ENCODE assay signal across 8 cellular contexts in genomic region chr22:20979243-20979809, GRCh38. TPM values are rescaled to one million over a fixed set of nuclear protein-coding genes. Genes with fewer than 3 reads are reported as not detected.
DNase-seq lines count a peak whose midpoint lies in the region; ATAC-seq and TF ChIP-seq lines count a peak whose summit lies in the region.

No MANE protein-coding gene starts in this region.

- ATAC-seq in activated CD8-positive, alpha-beta memory T cell treated with anti-CD3 and anti-CD28 coated beads, Interleukin-2, amount 10 ng/mL, durations not matched to agents 7 days and 5 days = peak; percentile 52
- ATAC-seq in stimulated activated effector memory CD8-positive, alpha-beta T cell treated with anti-CD3 and anti-CD28 coated beads, Interleukin-12 subunit alpha, Interleukin-12 subunit beta, amount 100 ng/mL, for 72 hours = peak; percentile 70
- ATAC-seq in GM21825 (IDR thresholded peaks at IDR 0.05; ENCODE audit: unreplicated experiment) (no peak), GM21528 (IDR thresholded peaks at IDR 0.05; ENCODE audit: low FRiP score, unreplicated experiment) (no peak)

- H3K9me3 ChIP-seq in mucosa of rectum (ENCODE audit: control insufficient read depth in 2 of 2, low read length in 2 of 2) = no peaks in the 10 kb centered on the region

- TF ChIP-seq CTCF in GM13976 (IDR thresholded peaks at IDR 0.05; ENCODE audit: borderline replicate concordance, control extremely low read depth, extremely low read depth, insufficient read depth, missing control alignments) = no peak
- TF ChIP-seq CTCF in endothelial cell (IDR thresholded peaks at IDR 0.05; ENCODE audit: unreplicated experiment) = no peak

- no peaks in the 10 kb centered on the region for H3K36me3 Mint-ChIP-seq in activated CD8-positive, alpha-beta memory T cell treated with anti-CD3 and anti-CD28 coated beads, Interleukin-2, amount 10 ng/mL, durations not matched to agents 7 days and 5 days
- no peaks in the 10 kb centered on the region for H3K36me3 Mint-ChIP-seq in endothelial cell (ENCODE audit: low read depth, unreplicated experiment)
- H3K36me3 Mint-ChIP-seq in stimulated activated effector memory CD8-positive, alpha-beta T cell treated with anti-CD3 and anti-CD28 coated beads, Interleukin-12 subunit alpha, Interleukin-12 subunit beta, amount 100 ng/mL, for 72 hours = peaks cover 22% of the 10 kb centered on the region

- CTCF ChIA-PET in activated CD8-positive, alpha-beta memory T cell treated with anti-CD3 and anti-CD28 coated beads, Interleukin-2, amount 10 ng/mL, durations not matched to agents 7 days and 5 days (lab: Charles Lee) = interaction anchor here (1.2 kb wide), 1 partner anchor 123 kb away, joined by 3 read pairs; no protein-coding TSS in a partner anchor

- peak overlapping the region; percentile 41 for H3K27ac Mint-ChIP-seq in activated CD8-positive, alpha-beta memory T cell treated with anti-CD3 and anti-CD28 coated beads, Interleukin-2, amount 10 ng/mL, durations not matched to agents 7 days and 5 days
- no peak overlapping the region for H3K27ac Mint-ChIP-seq in endothelial cell (ENCODE audit: unreplicated experiment)
- H3K27ac Mint-ChIP-seq in stimulated activated effector memory CD8-positive, alpha-beta T cell treated with anti-CD3 and anti-CD28 coated beads, Interleukin-12 subunit alpha, Interleukin-12 subunit beta, amount 100 ng/mL, for 72 hours = peak overlapping the region; percentile 36

- no peaks in the 10 kb centered on the region for H3K27me3 Mint-ChIP-seq in activated CD8-positive, alpha-beta memory T cell treated with anti-CD3 and anti-CD28 coated beads, Interleukin-2, amount 10 ng/mL, durations not matched to agents 7 days and 5 days
- peaks cover 21% of the 10 kb centered on the region for H3K27me3 Mint-ChIP-seq in endothelial cell (ENCODE audit: unreplicated experiment)

- peaks cover 25 to 34% of the 10 kb centered on the region in 2 donors for H3K4me1 ChIP-seq in mucosa of rectum (ENCODE audit: control insufficient read depth in 2 of 2, insufficient read depth in 2 of 2, low read length in 2 of 2)

- peak overlapping the region; percentile 30 to 43 for H3K9ac ChIP-seq in mucosa of rectum (ENCODE audit: low read depth in 1 of 2, low read length in 2 of 2)

- H3K9me3 Mint-ChIP-seq in activated CD8-positive, alpha-beta memory T cell treated with anti-CD3 and anti-CD28 coated beads, Interleukin-2, amount 10 ng/mL, durations not matched to agents 7 days and 5 days (ENCODE audit: low read depth) = peaks cover 4% of the 10 kb centered on the region
- H3K9me3 Mint-ChIP-seq in endothelial cell (ENCODE audit: unreplicated experiment) = no peaks in the 10 kb centered on the region
- H3K9me3 Mint-ChIP-seq in stimulated activated effector memory CD8-positive, alpha-beta T cell treated with anti-CD3 and anti-CD28 coated beads, Interleukin-12 subunit alpha, Interleukin-12 subunit beta, amount 100 ng/mL, for 72 hours = peaks cover 2% of the 10 kb centered on the region

- peak overlapping the region in 1 of 2 donors; percentile 52 for H3K27ac ChIP-seq in mucosa of rectum (ENCODE audit: low read depth in 2 of 2, low read length in 2 of 2)

- peaks cover 36% of the 10 kb centered on the region for H3K4me1 Mint-ChIP-seq in activated CD8-positive, alpha-beta memory T cell treated with anti-CD3 and anti-CD28 coated beads, Interleukin-2, amount 10 ng/mL, durations not matched to agents 7 days and 5 days
- H3K4me1 Mint-ChIP-seq in endothelial cell (ENCODE audit: unreplicated experiment) = peaks cover 14% of the 10 kb centered on the region
- peaks cover 50% of the 10 kb centered on the region for H3K4me1 Mint-ChIP-seq in stimulated activated effector memory CD8-positive, alpha-beta T cell treated with anti-CD3 and anti-CD28 coated beads, Interleukin-12 subunit alpha, Interleukin-12 subunit beta, amount 100 ng/mL, for 72 hours

- peaks cover 7 to 9% of the 10 kb centered on the region in 2 donors for H3K36me3 ChIP-seq in mucosa of rectum (ENCODE audit: control insufficient read depth in 2 of 2, insufficient read depth in 2 of 2, low read length in 2 of 2)

- H3K4me3 ChIP-seq in mucosa of rectum (ENCODE audit: low read length in 2 of 2) = peak overlapping the region in 1 of 2 donors; percentile 46

- DNase-seq in GM13976 (ENCODE audit: low spot score) (peak; percentile 89), endothelial cell (ENCODE audit: low spot score) (peak; percentile 45), hepatic stellate cell (ENCODE audit: low spot score) (no peak)
- peak; percentile 74 for DNase-seq in activated CD8-positive, alpha-beta memory T cell treated with anti-CD3 and anti-CD28 coated beads, Interleukin-2, amount 10 ng/mL, durations not matched to agents 7 days and 5 days
- DNase-seq in stimulated activated effector memory CD8-positive, alpha-beta T cell treated with anti-CD3 and anti-CD28 coated beads, Interleukin-12 subunit alpha, Interleukin-12 subunit beta, amount 100 ng/mL, for 72 hours (ENCODE audit: low spot score in 2 of 2) = no peak

- H3K4me3 Mint-ChIP-seq in activated CD8-positive, alpha-beta memory T cell treated with anti-CD3 and anti-CD28 coated beads, Interleukin-2, amount 10 ng/mL, durations not matched to agents 7 days and 5 days = no peak overlapping the region
- no peak overlapping the region for H3K4me3 Mint-ChIP-seq in endothelial cell (ENCODE audit: unreplicated experiment)
- H3K4me3 Mint-ChIP-seq in stimulated activated effector memory CD8-positive, alpha-beta T cell treated with anti-CD3 and anti-CD28 coated beads, Interleukin-12 subunit alpha, Interleukin-12 subunit beta, amount 100 ng/mL, for 72 hours = peak overlapping the region; percentile 96

- in situ Hi-C loops in GM13976 (cut with MboI; ENCODE audit: low sequenced_read_pairs, unreplicated experiment) = no loop called here

- no peaks in the 10 kb centered on the region for H3K27me3 ChIP-seq in mucosa of rectum (ENCODE audit: control insufficient read depth in 2 of 2, insufficient read depth in 2 of 2, low read length in 2 of 2)

RNA-seq across cellular contexts. Expression of gene LZTR1, which starts 2.8 kb away (rescaled TPM):
- 10 to 100 TPM; 69.3 to 78.0 TPM for total RNA-seq in activated CD8-positive, alpha-beta memory T cell treated with anti-CD3 and anti-CD28 coated beads, Interleukin-2, amount 10 ng/mL, durations not matched to agents 7 days and 5 days
- total RNA-seq in endothelial cell (ENCODE audit: unreplicated experiment) = 113 TPM

RNA-seq across cellular contexts. Expression of gene AIFM3, which starts 12.3 kb away (rescaled TPM):
- under 1 TPM; 0.66 to 0.67 TPM for total RNA-seq in activated CD8-positive, alpha-beta memory T cell treated with anti-CD3 and anti-CD28 coated beads, Interleukin-2, amount 10 ng/mL, durations not matched to agents 7 days and 5 days
- total RNA-seq in endothelial cell (ENCODE audit: unreplicated experiment) = 0.15 TPM

RNA-seq across cellular contexts. Expression of gene THAP7, which starts 22.6 kb away (rescaled TPM):
- total RNA-seq in activated CD8-positive, alpha-beta memory T cell treated with anti-CD3 and anti-CD28 coated beads, Interleukin-2, amount 10 ng/mL, durations not matched to agents 7 days and 5 days = 10 to 100 TPM; 25.9 to 28.7 TPM
- total RNA-seq in endothelial cell (ENCODE audit: unreplicated experiment) = 13.5 TPM

RNA-seq across cellular contexts. Expression of gene P2RX6, which starts 35.6 kb away (rescaled TPM):
- under 1 TPM; 0.32 to 0.42 TPM for total RNA-seq in activated CD8-positive, alpha-beta memory T cell treated with anti-CD3 and anti-CD28 coated beads, Interleukin-2, amount 10 ng/mL, durations not matched to agents 7 days and 5 days
- total RNA-seq in endothelial cell (ENCODE audit: unreplicated experiment) = not detected

RNA-seq across cellular contexts. Expression of gene SLC7A4, which starts 53.0 kb away (rescaled TPM):
- total RNA-seq in activated CD8-positive, alpha-beta memory T cell treated with anti-CD3 and anti-CD28 coated beads, Interleukin-2, amount 10 ng/mL, durations not matched to agents 7 days and 5 days = under 1 TPM; 0.16 to 0.53 TPM
- total RNA-seq in endothelial cell (ENCODE audit: unreplicated experiment) = not detected

Comparison
In these comparisons a context has a peak if more than half of its experiments do, and no peak if none do; other contexts are left out.
1. DNase-seq: peak in GM13976 (single experiment), activated CD8-positive, alpha-beta memory T cell treated with anti-CD3 and anti-CD28 coated beads, Interleukin-2, amount 10 ng/mL, durations not matched to agents 7 days and 5 days (single experiment) and endothelial cell (single experiment); none in stimulated activated effector memory CD8-positive, alpha-beta T cell treated with anti-CD3 and anti-CD28 coated beads, Interleukin-12 subunit alpha, Interleukin-12 subunit beta, amount 100 ng/mL, for 72 hours (0 of 2) and hepatic stellate cell (single experiment).
2. ATAC-seq: peak in activated CD8-positive, alpha-beta memory T cell treated with anti-CD3 and anti-CD28 coated beads, Interleukin-2, amount 10 ng/mL, durations not matched to agents 7 days and 5 days (single experiment) and stimulated activated effector memory CD8-positive, alpha-beta T cell treated with anti-CD3 and anti-CD28 coated beads, Interleukin-12 subunit alpha, Interleukin-12 subunit beta, amount 100 ng/mL, for 72 hours (single experiment); none in GM21825 (single experiment) and GM21528 (single experiment).